8 cellular contexts compared by ENCODE assay signal in the genomic region with DNA sequence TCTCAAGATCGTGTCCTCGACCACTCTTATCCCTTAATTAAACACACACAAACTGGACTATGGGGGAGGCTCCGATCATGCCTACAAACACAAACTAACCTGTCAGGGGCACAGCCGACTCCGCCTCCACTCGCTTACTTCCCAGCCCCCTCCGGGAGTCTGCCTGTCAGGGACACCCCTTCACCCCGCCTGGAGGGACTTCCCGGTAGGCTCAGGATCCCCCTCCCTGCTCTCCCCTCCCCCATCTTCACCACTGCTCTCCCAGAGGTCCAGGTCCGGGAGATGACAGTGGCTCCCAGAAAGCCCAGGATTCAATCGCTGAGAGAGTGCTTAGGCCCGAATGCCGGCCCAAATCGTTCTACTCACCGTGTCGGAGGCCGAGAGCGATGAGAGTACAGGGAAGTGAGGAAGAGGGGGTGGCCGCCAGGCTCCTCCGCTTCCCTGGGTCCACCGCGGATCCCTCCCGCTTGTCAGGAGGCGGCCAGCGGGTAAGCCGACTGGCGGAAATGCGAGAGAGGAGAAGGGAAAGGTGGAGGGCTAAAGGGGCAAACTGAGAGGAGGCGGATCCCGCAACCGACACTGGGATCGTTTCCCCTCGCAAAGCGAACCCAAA. TPM values are rescaled to one million over a fixed set of nuclear protein-coding genes. Genes with fewer than 3 reads are reported as not detected.
DNase-seq lines count a peak whose midpoint lies in the region; ATAC-seq, FAIRE-seq and TF ChIP-seq lines count a peak whose summit lies in the region.
"Not testable (repeated sequence)": the region's sequence is repeated elsewhere in the genome, so short reads cannot be mapped to it uniquely, and the experiment has no call there.

No MANE protein-coding gene starts in this region.

- H3K4me3 ChIP-seq in Caco-2 (ENCODE audit: low read depth, low read length) (peak overlapping the region; percentile 92), astrocyte (ENCODE audit: insufficient read depth, low read depth, low read length) (peak overlapping the region; percentile 95), foreskin fibroblast (ENCODE audit: low read depth in 1 of 2, low read length in 2 of 2) (peak overlapping the region; percentile 92 to 95), mucosa of rectum (ENCODE audit: low read length in 2 of 2) (peak overlapping the region; percentile 94 to 100)

- H3K9me3 Mint-ChIP-seq in Caco-2 (ENCODE audit: unreplicated experiment); astrocyte (ENCODE audit: unreplicated experiment): not testable (repeated sequence)

- H3K9ac ChIP-seq in astrocyte (ENCODE audit: low read length), result peak overlapping the region; percentile 99
- H3K9ac ChIP-seq in mucosa of rectum (ENCODE audit: low read depth in 1 of 2, low read length in 2 of 2), result peak overlapping the region; percentile 95 to 98

- H3K4me2 ChIP-seq in astrocyte (ENCODE audit: low read length), result peak overlapping the region; percentile 87

- H3K36me3 ChIP-seq in Caco-2 (ENCODE audit: control insufficient read depth, insufficient read depth, low read length), result not testable (repeated sequence)
- peaks cover 16% of the 10 kb centered on the region for H3K36me3 ChIP-seq in astrocyte (ENCODE audit: insufficient read depth, low read length)
- H3K36me3 ChIP-seq in mucosa of rectum (ENCODE audit: control insufficient read depth in 2 of 2, insufficient read depth in 2 of 2, low read length in 2 of 2), result peaks cover 7 to 10% of the 10 kb centered on the region in 2 donors

- H3K4me3 Mint-ChIP-seq in Caco-2 (ENCODE audit: unreplicated experiment), result peak overlapping the region; percentile 98
- H3K4me3 Mint-ChIP-seq in astrocyte (ENCODE audit: unreplicated experiment), result peak overlapping the region; percentile 91

- H3K27me3 Mint-ChIP-seq in Caco-2 (ENCODE audit: insufficient read depth, unreplicated experiment); astrocyte (ENCODE audit: low read depth, unreplicated experiment): not testable (repeated sequence)

- peaks cover 87% of the 10 kb centered on the region for H3K79me2 ChIP-seq in astrocyte (ENCODE audit: insufficient read depth, low read length)

- H4K20me1 ChIP-seq in astrocyte (ENCODE audit: insufficient read depth, low read length), result peaks cover 62% of the 10 kb centered on the region

- H3K9me3 ChIP-seq in Caco-2, result peaks cover 20% of the 10 kb centered on the region
- H3K9me3 ChIP-seq in astrocyte (ENCODE audit: insufficient read depth, low read depth, low read length); mucosa of rectum (ENCODE audit: control insufficient read depth in 2 of 2, low read length in 2 of 2): not testable (repeated sequence)

- intact Hi-C loops in Caco-2 (cut with micrococcal nuclease; ENCODE audit: unreplicated experiment), result loop anchor here (5.0 kb wide), 1 partner anchor 39 kb away; no protein-coding TSS in a partner anchor

- H3K4me1 ChIP-seq in Caco-2 (peaks cover 11% of the 10 kb centered on the region), mucosa of rectum (ENCODE audit: control insufficient read depth in 2 of 2, insufficient read depth in 2 of 2, low read length in 2 of 2) (peaks cover 9 to 10% of the 10 kb centered on the region in 2 donors)
- not testable (repeated sequence) for H3K4me1 ChIP-seq in astrocyte (ENCODE audit: insufficient read depth, low read length)

- H3K36me3 Mint-ChIP-seq in Caco-2 (ENCODE audit: insufficient read depth, unreplicated experiment), result peaks cover 59% of the 10 kb centered on the region
- H3K36me3 Mint-ChIP-seq in astrocyte (ENCODE audit: low read depth, unreplicated experiment), result peaks cover 17% of the 10 kb centered on the region

- not testable (repeated sequence) for DNase-seq in Caco-2
- DNase-seq in SIG-M5 treated with dmso at 0.1 percent for 504 hours (lab: John Stamatoyannopoulos, UW; ENCODE audit: unreplicated experiment) (peak; percentile 47), astrocyte (ENCODE audit: low read depth) (peak; percentile 4), foreskin fibroblast (peak in 1 of 2 donors; percentile 4)
- peak; percentile 38 for DNase-seq in stimulated activated naive CD4-positive, alpha-beta T cell treated with Interleukin-2 at 50 U/mL for 16 hours (lab: John Stamatoyannopoulos, UW)

- H3K27ac Mint-ChIP-seq in Caco-2 (ENCODE audit: unreplicated experiment), result peak overlapping the region; percentile 97
- peak overlapping the region; percentile 96 for H3K27ac Mint-ChIP-seq in astrocyte (ENCODE audit: unreplicated experiment)

- FAIRE-seq in astrocyte (lab: Jason Lieb, UNC), result not testable (repeated sequence)

- not testable (repeated sequence) for H3K27me3 ChIP-seq in Caco-2 (replicated peaks; ENCODE audit: control insufficient read depth, insufficient read depth, low read length); astrocyte (ENCODE audit: insufficient read depth, low read length); mucosa of rectum (ENCODE audit: control insufficient read depth in 2 of 2, insufficient read depth in 2 of 2, low read length in 2 of 2)

- CTCF ChIA-PET in Caco-2 (lab: Charles Lee), result interaction anchor here (0.6 to 1.0 kb wide), 2 partner anchors 41 to 364 kb away, joined by 4 to 7 read pairs; no protein-coding TSS in a partner anchor

- H3K27ac ChIP-seq in astrocyte (ENCODE audit: low read depth, low read length) (peak overlapping the region; percentile 99), mucosa of rectum (ENCODE audit: low read depth in 2 of 2, low read length in 2 of 2) (peak overlapping the region; percentile 97 to 98)

- not testable (repeated sequence) for TF ChIP-seq CTCF in Caco-2 (IDR thresholded peaks at IDR 0.05; ENCODE audit: insufficient read depth in 1 of 2, low read depth in 1 of 2, low read length in 1 of 2, severe bottlenecking in 1 of 2, unreplicated experiment in 1 of 2); astrocyte (IDR thresholded peaks at IDR 0.05; ENCODE audit: insufficient read depth, low read depth, low read length); foreskin fibroblast (IDR thresholded peaks at IDR 0.05; ENCODE audit: low read depth, low read length)

- H2AFZ ChIP-seq in astrocyte (ENCODE audit: low read depth, low read length), result peak overlapping the region; percentile 100

- POLR2A ChIA-PET in Caco-2 (lab: Charles Lee), result not testable (repeated sequence)

- H3K4me1 Mint-ChIP-seq in Caco-2 (ENCODE audit: low read depth, unreplicated experiment), result not testable (repeated sequence)
- peaks cover 24% of the 10 kb centered on the region for H3K4me1 Mint-ChIP-seq in astrocyte (ENCODE audit: low read depth, unreplicated experiment)

- BruUV-seq in Caco-2 (replicated peaks; lab: Mats Ljungman, UMichigan), result not testable (repeated sequence)

- ATAC-seq in GM21526 (IDR thresholded peaks at IDR 0.05; ENCODE audit: low FRiP score, unreplicated experiment) (peak; percentile 10), HG03378 (IDR thresholded peaks at IDR 0.05; ENCODE audit: unreplicated experiment) (peak; percentile 15)

RNA-seq across cellular contexts. Expression of a gene that starts 0.8 kb away (rescaled TPM):
- total RNA-seq in Caco-2 (2022) (61.1 and 63.0 TPM in 2 replicates), astrocyte (40.0 and 42.3 TPM in 2 replicates)

RNA-seq across cellular contexts. Expression of a gene that starts 1.1 kb away (rescaled TPM):
- total RNA-seq in Caco-2 (2022) (165 and 185 TPM in 2 replicates), astrocyte (101 and 108 TPM in 2 replicates)
